Comparison of ENCODE assay signal across 22 cellular contexts in the genomic region with DNA sequence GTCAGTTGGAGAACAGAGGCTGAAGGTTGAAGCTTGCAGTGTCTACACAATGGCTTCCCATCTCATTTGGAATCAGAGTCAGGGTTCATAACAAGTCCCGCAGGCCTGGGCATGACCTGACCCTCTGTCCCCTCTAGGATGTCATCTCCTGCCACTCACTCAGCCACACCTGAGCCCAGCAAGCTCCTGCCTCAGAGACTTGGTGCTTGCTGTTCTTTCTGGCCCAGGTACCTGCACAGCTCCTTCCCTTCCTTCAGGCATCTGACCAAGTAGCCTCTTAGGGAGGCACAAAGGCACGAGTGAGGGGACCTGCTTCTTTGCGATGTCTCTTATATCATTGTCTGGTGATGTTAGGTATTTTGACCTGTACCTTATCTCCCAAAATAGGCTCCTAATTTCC.
"Had no signal": no experiment of that assay in that cellular context is flagged by ENCODE, and none has a peak within 500 bp of the region (broad histone marks: within the 10 kb centered on the region; RNA-seq: fewer than 3 reads in every experiment).

No MANE protein-coding gene starts in this region.

- H3K9me3 Mint-ChIP-seq: activated CD4-positive, alpha-beta memory T cell treated with anti-CD3 and anti-CD28 coated beads, Interleukin-2, amount 10 ng/mL, durations not matched to agents 7 days and 5 days; activated CD4-positive, alpha-beta T cell treated with anti-CD3 and anti-CD28 coated beads, Interleukin-2, amount 10 ng/mL, durations not matched to agents 24 days and 14 days; immature natural killer cell had no signal

- DNase-seq: activated CD4-positive, alpha-beta memory T cell treated with anti-CD3 and anti-CD28 coated beads, Interleukin-2, amount 10 ng/mL, durations not matched to agents 7 days and 5 days; activated CD4-positive, alpha-beta T cell treated with anti-CD3 and anti-CD28 coated beads, Interleukin-2, amount 10 ng/mL, durations not matched to agents 24 days and 14 days; activated CD4-positive, CD25-positive, alpha-beta regulatory T cell treated with anti-CD3 and anti-CD28 coated beads, Interleukin-2, amount 50 U/mL, for 72 hours; activated gamma-delta T cell; activated naive CD4-positive, alpha-beta T cell treated with anti-CD3 and anti-CD28 coated beads, Interleukin-2, amount 50 U/mL, for 16 hours; effector memory CD4-positive, alpha-beta T cell; erythroblast; gastrocnemius medialis; head of caudate nucleus; hypothalamus; immature natural killer cell; kidney; left colon; naive B cell; posterior cingulate gyrus; right cardiac atrium; stimulated activated CD4-positive, alpha-beta T cell treated with anti-CD3 and anti-CD28 coated beads, Interleukin-15, amount 100 ng/mL, for 24 hours; stimulated activated CD4-positive, alpha-beta T cell treated with anti-CD3 and anti-CD28 coated beads, Interleukin-2, amount 100 ng/mL, for 24 hours; stimulated activated naive CD4-positive, alpha-beta T cell; T-helper 2 cell had no signal

- H3K4me3 Mint-ChIP-seq: activated CD4-positive, alpha-beta memory T cell treated with anti-CD3 and anti-CD28 coated beads, Interleukin-2, amount 10 ng/mL, durations not matched to agents 7 days and 5 days; activated CD4-positive, alpha-beta T cell treated with anti-CD3 and anti-CD28 coated beads, Interleukin-2, amount 10 ng/mL, durations not matched to agents 24 days and 14 days; immature natural killer cell; mesothelial cell of epicardium; naive B cell had no signal

- H3K4me1 Mint-ChIP-seq: mesothelial cell of epicardium had no signal

- ATAC-seq: gastrocnemius medialis, left colon, right cardiac atrium, SK-N-SH treated with all-trans-retinoic acid at 6 μM for 48 hours had no signal

- H3K27me3 Mint-ChIP-seq: activated CD4-positive, alpha-beta memory T cell treated with anti-CD3 and anti-CD28 coated beads, Interleukin-2, amount 10 ng/mL, durations not matched to agents 7 days and 5 days; activated CD4-positive, alpha-beta T cell treated with anti-CD3 and anti-CD28 coated beads, Interleukin-2, amount 10 ng/mL, durations not matched to agents 24 days and 14 days; naive B cell had no signal

- H3K27ac Mint-ChIP-seq: activated CD4-positive, alpha-beta memory T cell treated with anti-CD3 and anti-CD28 coated beads, Interleukin-2, amount 10 ng/mL, durations not matched to agents 7 days and 5 days; activated CD4-positive, alpha-beta T cell treated with anti-CD3 and anti-CD28 coated beads, Interleukin-2, amount 10 ng/mL, durations not matched to agents 24 days and 14 days; mesothelial cell of epicardium had no signal
